ENCODE assay signal across 10 cellular contexts in genomic region chr5:159096555-159097460, GRCh38. TPM values are rescaled to one million over a fixed set of nuclear protein-coding genes. Genes with fewer than 3 reads are reported as not detected.
DNase-seq lines count a peak whose midpoint lies in the region; ATAC-seq and TF ChIP-seq lines count a peak whose summit lies in the region.
"Had no signal": no experiment of that assay in that cellular context is flagged by ENCODE, and none has a peak within 500 bp of the region (broad histone marks: within the 10 kb centered on the region; RNA-seq: fewer than 3 reads in every experiment).

No MANE protein-coding gene starts in this region.

- H3K4me3 ChIP-seq in brain microvascular endothelial cell (ENCODE audit: low read depth, low read length) (peak overlapping the region; percentile 68), mononuclear cell (ENCODE audit: low read length) (peak overlapping the region; percentile 53), upper lobe of left lung (peak overlapping the region in 3 of 4 donors; percentile 40 to 54 (median 50))

- H3K9me3 ChIP-seq in mononuclear cell (ENCODE audit: low read depth, low read length) (no peaks in the 10 kb centered on the region), upper lobe of left lung (no peaks in the 10 kb centered on the region)
- H3K9me3 ChIP-seq: right lobe of liver had no signal

- H3K27ac Mint-ChIP-seq in activated naive CD4-positive, alpha-beta T cell treated with anti-CD3 and anti-CD28 coated beads, Interleukin-2, amount 50 U/mL, for 24 hours = no peak overlapping the region

- H3K9me3 Mint-ChIP-seq in activated naive CD4-positive, alpha-beta T cell treated with anti-CD3 and anti-CD28 coated beads, Interleukin-2, amount 50 U/mL, for 24 hours = no peaks in the 10 kb centered on the region

- peaks cover 37% of the 10 kb centered on the region for H3K27me3 Mint-ChIP-seq in activated naive CD4-positive, alpha-beta T cell treated with anti-CD3 and anti-CD28 coated beads, Interleukin-2, amount 50 U/mL, for 24 hours

- TF ChIP-seq EP300 in upper lobe of left lung (IDR thresholded peaks at IDR 0.05) = no peak

- H3K27ac ChIP-seq in brain microvascular endothelial cell (peak overlapping the region; percentile 86), upper lobe of left lung (peak overlapping the region in 3 of 4 donors; percentile 56 to 71 (median 62))
- H3K27ac ChIP-seq: right lobe of liver had no signal

- peaks cover 1% of the 10 kb centered on the region for H3K36me3 Mint-ChIP-seq in activated naive CD4-positive, alpha-beta T cell treated with anti-CD3 and anti-CD28 coated beads, Interleukin-2, amount 50 U/mL, for 24 hours

- peak overlapping the region; percentile 80 for H3K4me3 Mint-ChIP-seq in activated naive CD4-positive, alpha-beta T cell treated with anti-CD3 and anti-CD28 coated beads, Interleukin-2, amount 50 U/mL, for 24 hours

- no peak for DNase-seq in activated naive CD4-positive, alpha-beta T cell treated with Interleukin-2 at 50 U/mL for 16 hours
- no peak for DNase-seq in brain microvascular endothelial cell
- peak in 1 of 2 donors; percentile 65 for DNase-seq in upper lobe of left lung
- no peak for DNase-seq in NCI-H146 (lab: John Stamatoyannopoulos, UW)
- DNase-seq: effector CD8-positive, alpha-beta T cell had no signal

- H3K4me1 Mint-ChIP-seq in activated naive CD4-positive, alpha-beta T cell treated with anti-CD3 and anti-CD28 coated beads, Interleukin-2, amount 50 U/mL, for 24 hours = peaks cover 42% of the 10 kb centered on the region

- TF ChIP-seq POLR2A in upper lobe of left lung (IDR thresholded peaks at IDR 0.05) = no peak

- H3K4me1 ChIP-seq in mononuclear cell (ENCODE audit: insufficient read depth, low read length) = peaks cover 55% of the 10 kb centered on the region
- peaks cover 24 to 47% (median 26%) of the 10 kb centered on the region in 4 donors for H3K4me1 ChIP-seq in upper lobe of left lung

- in situ Hi-C loops in brain microvascular endothelial cell (cut with HindIII; ENCODE audit: low pct_ligation_motif_present, low sequenced_read_pairs) = no loop called here

- ATAC-seq in upper lobe of left lung (ENCODE audit: low FRiP score in 2 of 2) (no peak), HG02610 (IDR thresholded peaks at IDR 0.05; ENCODE audit: unreplicated experiment) (no peak), HG02981 (IDR thresholded peaks at IDR 0.05; ENCODE audit: unreplicated experiment) (no peak)
- ATAC-seq: right lobe of liver had no signal

- H3K36me3 ChIP-seq in brain microvascular endothelial cell (replicated peaks) (no peaks in the 10 kb centered on the region), upper lobe of left lung (no peaks in the 10 kb centered on the region)
- H3K36me3 ChIP-seq: right lobe of liver had no signal

- no peak for TF ChIP-seq CTCF in brain microvascular endothelial cell (IDR thresholded peaks at IDR 0.05; ENCODE audit: low read depth, low read length, missing control alignments)
- no peak for TF ChIP-seq CTCF in upper lobe of left lung (IDR thresholded peaks at IDR 0.05)

- WGBS in upper lobe of left lung, 2 donors = 48 to 52% methylated on average over 50 to 55 of the region's 55 CpGs

- no peaks in the 10 kb centered on the region for H3K27me3 ChIP-seq in brain microvascular endothelial cell (replicated peaks)
- H3K27me3 ChIP-seq in mononuclear cell (ENCODE audit: insufficient read depth, low read length) = peaks cover 49% of the 10 kb centered on the region
- peaks cover 0 to 32% (median 9%) of the 10 kb centered on the region in 4 donors for H3K27me3 ChIP-seq in upper lobe of left lung

RNA-seq across cellular contexts. Expression of gene EBF1, which starts 2.9 kb away (rescaled TPM):
- 7.5 TPM for total RNA-seq in mononuclear cell
- 10 to 100 TPM in 1 of 6 donors, 1 to 10 TPM in 5; 3.2 to 13.6 (median 5.3) TPM for total RNA-seq in upper lobe of left lung
